1 cellular context compared by ENCODE assay signal in the genomic region with DNA sequence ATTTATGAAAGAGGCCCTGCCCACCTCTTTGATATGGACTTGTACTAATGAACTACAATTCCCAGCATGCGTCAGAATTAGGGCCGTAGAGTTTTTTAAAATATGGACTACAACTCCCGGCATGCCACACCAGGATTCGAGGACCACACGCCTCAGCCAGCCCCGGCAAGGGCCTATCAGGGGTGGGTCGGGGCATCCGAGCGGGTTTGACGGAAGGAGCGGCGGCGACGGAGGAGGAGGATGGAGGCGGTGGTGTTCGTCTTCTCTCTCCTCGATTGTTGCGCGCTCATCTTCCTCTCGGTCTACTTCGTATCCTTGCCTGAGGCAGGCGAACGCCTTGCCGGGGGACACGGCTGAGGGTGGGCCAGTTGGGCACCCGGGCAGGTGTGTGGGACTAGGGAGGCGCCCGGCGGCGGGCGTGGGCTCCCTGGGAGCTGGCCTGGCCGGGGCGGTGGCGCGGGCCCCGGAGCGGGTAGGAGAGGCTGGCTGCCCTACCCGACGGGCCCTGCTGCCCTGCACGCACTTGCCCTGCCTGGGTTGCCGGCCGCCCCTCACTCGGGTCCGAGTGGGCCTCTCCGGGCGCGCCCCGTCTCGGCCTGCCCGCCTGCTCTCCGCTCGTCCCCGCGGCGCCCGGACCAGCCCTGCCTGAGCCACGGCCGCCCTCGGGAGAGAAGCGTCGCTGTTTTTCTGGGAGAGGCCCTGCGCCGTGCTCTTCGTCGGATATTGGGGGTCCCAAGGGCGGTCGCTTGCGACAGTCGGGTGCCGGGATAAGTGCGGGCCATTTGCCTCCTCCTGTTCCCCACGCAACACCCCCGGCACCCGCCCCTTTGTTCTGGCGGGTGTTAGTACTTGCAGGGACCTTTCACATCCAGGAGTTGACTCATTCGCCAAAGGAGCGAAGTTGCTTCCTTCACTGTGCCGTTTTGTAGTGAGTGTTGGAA.
TF ChIP-seq lines count a peak whose summit lies in the region.

A gene (plus strand): TSS at position 195 of the 941 bp plus-strand sequence. CDS start 46 bp downstream, at position 241.

TF ChIP-seq in HepG2, 621 proteins besides CTCF, POLR2A, EP300 and RAD21 (continued from another document and continues in another):
- TF ChIP-seq, protein P1, sequence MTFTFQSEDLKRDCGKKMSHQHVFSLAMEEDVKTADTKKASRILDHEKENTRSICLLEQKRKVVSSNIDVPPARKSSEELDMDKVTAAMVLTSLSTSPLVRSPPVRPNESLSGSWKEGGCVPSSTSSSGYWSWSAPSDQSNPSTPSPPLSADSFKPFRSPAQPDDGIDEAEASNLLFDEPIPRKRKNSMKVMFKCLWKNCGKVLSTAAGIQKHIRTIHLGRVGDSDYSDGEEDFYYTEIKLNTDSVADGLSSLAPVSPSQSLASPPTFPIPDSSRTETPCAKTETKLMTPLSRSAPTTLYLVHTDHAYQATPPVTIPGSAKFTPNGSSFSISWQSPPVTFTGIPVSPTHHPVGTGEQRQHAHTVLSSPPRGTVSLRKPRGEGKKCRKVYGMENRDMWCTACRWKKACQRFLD (CRISPR knock-in tag; IDR thresholded peaks at IDR 0.05; ENCODE audit: borderline replicate concordance) = no peak
- TF ChIP-seq ZNF605 (CRISPR knock-in tag; IDR thresholded peaks at IDR 0.05) = no peak; the same call in 1 of the 2 replicates
- TF ChIP-seq, protein P2, sequence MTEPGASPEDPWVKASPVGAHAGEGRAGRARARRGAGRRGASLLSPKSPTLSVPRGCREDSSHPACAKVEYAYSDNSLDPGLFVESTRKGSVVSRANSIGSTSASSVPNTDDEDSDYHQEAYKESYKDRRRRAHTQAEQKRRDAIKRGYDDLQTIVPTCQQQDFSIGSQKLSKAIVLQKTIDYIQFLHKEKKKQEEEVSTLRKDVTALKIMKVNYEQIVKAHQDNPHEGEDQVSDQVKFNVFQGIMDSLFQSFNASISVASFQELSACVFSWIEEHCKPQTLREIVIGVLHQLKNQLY (CRISPR knock-in tag; IDR thresholded peaks at IDR 0.05) = no peak
- TF ChIP-seq NFE2L2 (IDR thresholded peaks at IDR 0.05; ENCODE audit: low read length) = no peak
- 0 out of 2 replicates have a peak, but pooled peaks have one; percentile 26 for TF ChIP-seq ZNF530 (CRISPR knock-in tag; IDR thresholded peaks at IDR 0.05; ENCODE audit: low read depth)
- TF ChIP-seq SRSF9 (IDR thresholded peaks at IDR 0.05; ENCODE audit: borderline replicate concordance, insufficient read depth, low read depth, low read length, poor library complexity, severe bottlenecking) = no peak
- TF ChIP-seq CAMTA2 (CRISPR knock-in tag; IDR thresholded peaks at IDR 0.05; ENCODE audit: borderline replicate concordance) = no peak
- no peak; the same call in 1 of the 2 replicates for TF ChIP-seq ZNF724P (CRISPR knock-in tag; IDR thresholded peaks at IDR 0.05; ENCODE audit: borderline replicate concordance)
- TF ChIP-seq ZNF766 (CRISPR knock-in tag; IDR thresholded peaks at IDR 0.05; ENCODE audit: borderline replicate concordance) = no peak
- TF ChIP-seq MATR3 (CRISPR knock-in tag; IDR thresholded peaks at IDR 0.05) = no peak
- peak; percentile 57; the same call in 1 of the 2 replicates for TF ChIP-seq ARNT2 (CRISPR knock-in tag; IDR thresholded peaks at IDR 0.05; ENCODE audit: low read depth)
- no peak for TF ChIP-seq NFRKB (IDR thresholded peaks at IDR 0.05)
- TF ChIP-seq, protein P3, sequence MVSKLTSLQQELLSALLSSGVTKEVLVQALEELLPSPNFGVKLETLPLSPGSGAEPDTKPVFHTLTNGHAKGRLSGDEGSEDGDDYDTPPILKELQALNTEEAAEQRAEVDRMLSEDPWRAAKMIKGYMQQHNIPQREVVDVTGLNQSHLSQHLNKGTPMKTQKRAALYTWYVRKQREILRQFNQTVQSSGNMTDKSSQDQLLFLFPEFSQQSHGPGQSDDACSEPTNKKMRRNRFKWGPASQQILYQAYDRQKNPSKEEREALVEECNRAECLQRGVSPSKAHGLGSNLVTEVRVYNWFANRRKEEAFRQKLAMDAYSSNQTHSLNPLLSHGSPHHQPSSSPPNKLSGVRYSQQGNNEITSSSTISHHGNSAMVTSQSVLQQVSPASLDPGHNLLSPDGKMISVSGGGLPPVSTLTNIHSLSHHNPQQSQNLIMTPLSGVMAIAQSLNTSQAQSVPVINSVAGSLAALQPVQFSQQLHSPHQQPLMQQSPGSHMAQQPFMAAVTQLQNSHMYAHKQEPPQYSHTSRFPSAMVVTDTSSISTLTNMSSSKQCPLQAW (CRISPR knock-in tag; IDR thresholded peaks at IDR 0.05) = no peak; the same call in 1 of the 2 replicates
- TF ChIP-seq ZNF30 (CRISPR knock-in tag; IDR thresholded peaks at IDR 0.05) = peak; percentile 76; the same call in 1 of the 2 replicates
- peak; percentile 56 for TF ChIP-seq SRSF1 (optimal IDR thresholded peaks at IDR 0.05; ENCODE audit: low read depth, low read length)
- no peak for TF ChIP-seq LCORL (IDR thresholded peaks at IDR 0.05)
- TF ChIP-seq LCORL (CRISPR knock-in tag; IDR thresholded peaks at IDR 0.05) = peak; percentile 34; the same call in 1 of the 2 replicates
- TF ChIP-seq JARID2 (CRISPR knock-in tag; IDR thresholded peaks at IDR 0.05; ENCODE audit: insufficient replicate concordance) = no peak
- TF ChIP-seq SMARCE1 (IDR thresholded peaks at IDR 0.05; ENCODE audit: borderline replicate concordance) = no peak
- TF ChIP-seq HNRNPUL1 (IDR thresholded peaks at IDR 0.05; ENCODE audit: low read depth, low read length) = no peak
- no peak for TF ChIP-seq HMG20A (CRISPR knock-in tag; IDR thresholded peaks at IDR 0.05; ENCODE audit: borderline replicate concordance)
- TF ChIP-seq, protein P4, sequence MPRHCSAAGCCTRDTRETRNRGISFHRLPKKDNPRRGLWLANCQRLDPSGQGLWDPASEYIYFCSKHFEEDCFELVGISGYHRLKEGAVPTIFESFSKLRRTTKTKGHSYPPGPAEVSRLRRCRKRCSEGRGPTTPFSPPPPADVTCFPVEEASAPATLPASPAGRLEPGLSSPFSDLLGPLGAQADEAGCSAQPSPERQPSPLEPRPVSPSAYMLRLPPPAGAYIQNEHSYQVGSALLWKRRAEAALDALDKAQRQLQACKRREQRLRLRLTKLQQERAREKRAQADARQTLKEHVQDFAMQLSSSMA (CRISPR knock-in tag; IDR thresholded peaks at IDR 0.05) = 0 out of 2 replicates have a peak, but pooled peaks have one; percentile 29
- TF ChIP-seq, protein P5, sequence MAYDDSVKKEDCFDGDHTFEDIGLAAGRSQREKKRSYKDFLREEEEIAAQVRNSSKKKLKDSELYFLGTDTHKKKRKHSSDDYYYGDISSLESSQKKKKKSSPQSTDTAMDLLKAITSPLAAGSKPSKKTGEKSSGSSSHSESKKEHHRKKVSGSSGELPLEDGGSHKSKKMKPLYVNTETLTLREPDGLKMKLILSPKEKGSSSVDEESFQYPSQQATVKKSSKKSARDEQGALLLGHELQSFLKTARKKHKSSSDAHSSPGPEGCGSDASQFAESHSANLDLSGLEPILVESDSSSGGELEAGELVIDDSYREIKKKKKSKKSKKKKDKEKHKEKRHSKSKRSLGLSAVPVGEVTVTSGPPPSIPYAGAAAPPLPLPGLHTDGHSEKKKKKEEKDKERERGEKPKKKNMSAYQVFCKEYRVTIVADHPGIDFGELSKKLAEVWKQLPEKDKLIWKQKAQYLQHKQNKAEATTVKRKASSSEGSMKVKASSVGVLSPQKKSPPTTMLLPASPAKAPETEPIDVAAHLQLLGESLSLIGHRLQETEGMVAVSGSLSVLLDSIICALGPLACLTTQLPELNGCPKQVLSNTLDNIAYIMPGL (CRISPR knock-in tag; IDR thresholded peaks at IDR 0.05; ENCODE audit: borderline replicate concordance in 1 of 2, low read depth in 1 of 2) = peak; percentile 77
- peak; percentile 96 for TF ChIP-seq CREM (IDR thresholded peaks at IDR 0.05)
- TF ChIP-seq CREM (CRISPR knock-in tag; IDR thresholded peaks at IDR 0.05) = no peak
- TF ChIP-seq GFI1 (CRISPR knock-in tag; IDR thresholded peaks at IDR 0.05; ENCODE audit: borderline replicate concordance) = no peak
- TF ChIP-seq, protein P6, sequence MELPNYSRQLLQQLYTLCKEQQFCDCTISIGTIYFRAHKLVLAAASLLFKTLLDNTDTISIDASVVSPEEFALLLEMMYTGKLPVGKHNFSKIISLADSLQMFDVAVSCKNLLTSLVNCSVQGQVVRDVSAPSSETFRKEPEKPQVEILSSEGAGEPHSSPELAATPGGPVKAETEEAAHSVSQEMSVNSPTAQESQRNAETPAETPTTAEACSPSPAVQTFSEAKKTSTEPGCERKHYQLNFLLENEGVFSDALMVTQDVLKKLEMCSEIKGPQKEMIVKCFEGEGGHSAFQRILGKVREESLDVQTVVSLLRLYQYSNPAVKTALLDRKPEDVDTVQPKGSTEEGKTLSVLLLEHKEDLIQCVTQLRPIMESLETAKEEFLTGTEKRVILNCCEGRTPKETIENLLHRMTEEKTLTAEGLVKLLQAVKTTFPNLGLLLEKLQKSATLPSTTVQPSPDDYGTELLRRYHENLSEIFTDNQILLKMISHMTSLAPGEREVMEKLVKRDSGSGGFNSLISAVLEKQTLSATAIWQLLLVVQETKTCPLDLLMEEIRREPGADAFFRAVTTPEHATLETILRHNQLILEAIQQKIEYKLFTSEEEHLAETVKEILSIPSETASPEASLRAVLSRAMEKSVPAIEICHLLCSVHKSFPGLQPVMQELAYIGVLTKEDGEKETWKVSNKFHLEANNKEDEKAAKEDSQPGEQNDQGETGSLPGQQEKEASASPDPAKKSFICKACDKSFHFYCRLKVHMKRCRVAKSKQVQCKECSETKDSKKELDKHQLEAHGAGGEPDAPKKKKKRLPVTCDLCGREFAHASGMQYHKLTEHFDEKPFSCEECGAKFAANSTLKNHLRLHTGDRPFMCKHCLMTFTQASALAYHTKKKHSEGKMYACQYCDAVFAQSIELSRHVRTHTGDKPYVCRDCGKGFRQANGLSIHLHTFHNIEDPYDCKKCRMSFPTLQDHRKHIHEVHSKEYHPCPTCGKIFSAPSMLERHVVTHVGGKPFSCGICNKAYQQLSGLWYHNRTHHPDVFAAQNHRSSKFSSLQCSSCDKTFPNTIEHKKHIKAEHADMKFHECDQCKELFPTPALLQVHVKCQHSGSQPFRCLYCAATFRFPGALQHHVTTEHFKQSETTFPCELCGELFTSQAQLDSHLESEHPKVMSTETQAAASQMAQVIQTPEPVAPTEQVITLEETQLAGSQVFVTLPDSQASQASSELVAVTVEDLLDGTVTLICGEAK (IDR thresholded peaks at IDR 0.05) = no peak
- TF ChIP-seq, protein P6 (CRISPR knock-in tag; IDR thresholded peaks at IDR 0.05) = peak; percentile 69; the same call in 1 of the 2 replicates
- no peak for TF ChIP-seq PLRG1 (conservative IDR thresholded peaks at IDR 0.05)
- TF ChIP-seq ZNF501 (CRISPR knock-in tag; IDR thresholded peaks at IDR 0.05) = no peak
- TF ChIP-seq, protein P7, sequence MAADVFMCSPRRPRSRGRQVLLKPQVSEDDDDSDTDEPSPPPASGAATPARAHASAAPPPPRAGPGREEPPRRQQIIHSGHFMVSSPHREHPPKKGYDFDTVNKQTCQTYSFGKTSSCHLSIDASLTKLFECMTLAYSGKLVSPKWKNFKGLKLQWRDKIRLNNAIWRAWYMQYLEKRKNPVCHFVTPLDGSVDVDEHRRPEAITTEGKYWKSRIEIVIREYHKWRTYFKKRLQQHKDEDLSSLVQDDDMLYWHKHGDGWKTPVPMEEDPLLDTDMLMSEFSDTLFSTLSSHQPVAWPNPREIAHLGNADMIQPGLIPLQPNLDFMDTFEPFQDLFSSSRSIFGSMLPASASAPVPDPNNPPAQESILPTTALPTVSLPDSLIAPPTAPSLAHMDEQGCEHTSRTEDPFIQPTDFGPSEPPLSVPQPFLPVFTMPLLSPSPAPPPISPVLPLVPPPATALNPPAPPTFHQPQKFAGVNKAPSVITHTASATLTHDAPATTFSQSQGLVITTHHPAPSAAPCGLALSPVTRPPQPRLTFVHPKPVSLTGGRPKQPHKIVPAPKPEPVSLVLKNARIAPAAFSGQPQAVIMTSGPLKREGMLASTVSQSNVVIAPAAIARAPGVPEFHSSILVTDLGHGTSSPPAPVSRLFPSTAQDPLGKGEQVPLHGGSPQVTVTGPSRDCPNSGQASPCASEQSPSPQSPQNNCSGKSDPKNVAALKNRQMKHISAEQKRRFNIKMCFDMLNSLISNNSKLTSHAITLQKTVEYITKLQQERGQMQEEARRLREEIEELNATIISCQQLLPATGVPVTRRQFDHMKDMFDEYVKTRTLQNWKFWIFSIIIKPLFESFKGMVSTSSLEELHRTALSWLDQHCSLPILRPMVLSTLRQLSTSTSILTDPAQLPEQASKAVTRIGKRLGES (CRISPR knock-in tag; IDR thresholded peaks at IDR 0.05; ENCODE audit: borderline replicate concordance) = no peak
- no peak for TF ChIP-seq PCBP1 (IDR thresholded peaks at IDR 0.05; ENCODE audit: borderline replicate concordance, low read depth, low read length)
- TF ChIP-seq ZNF235 (CRISPR knock-in tag; IDR thresholded peaks at IDR 0.05; ENCODE audit: borderline replicate concordance) = no peak
- TF ChIP-seq SRY (CRISPR knock-in tag; IDR thresholded peaks at IDR 0.05) = 0 out of 2 replicates have a peak, but pooled peaks have one; percentile 33
- TF ChIP-seq ZNF781 (CRISPR knock-in tag; IDR thresholded peaks at IDR 0.05; ENCODE audit: borderline replicate concordance, not compliant biosample characterization) = no peak
- TF ChIP-seq GLI4 (CRISPR knock-in tag; IDR thresholded peaks at IDR 0.05; ENCODE audit: borderline replicate concordance) = peak; percentile 90; the same call in 1 of the 2 replicates
- no peak for TF ChIP-seq CBX1 (IDR thresholded peaks at IDR 0.05; ENCODE audit: low read depth)
